In genomic region chr1:47752560-47752959, GRCh38 we compare ENCODE assay signal across 14 cellular contexts.
"Had no signal": no experiment of that assay in that cellular context is flagged by ENCODE, and none has a peak within 500 bp of the region (broad histone marks: within the 10 kb centered on the region; RNA-seq: fewer than 3 reads in every experiment).

No MANE protein-coding gene starts in this region.

- DNase-seq: activated CD4-positive, alpha-beta T cell treated with anti-CD3 and anti-CD28 coated beads for 1 hour; activated CD4-positive, alpha-beta T cell treated with anti-CD3 and anti-CD28 coated beads, Interleukin-2, amount 50 U/mL, for 48 hours; activated naive CD4-positive, alpha-beta T cell treated with Interleukin-2 at 50 U/mL for 16 hours; activated naive CD8-positive, alpha-beta T cell treated with anti-CD3 and anti-CD28 coated beads, Interleukin-2, amount 50 U/mL, for 24 hours; central memory CD4-positive, alpha-beta T cell; effector memory CD4-positive, alpha-beta T cell; glutamatergic neuron; retina; SJCRH30; stimulated activated CD4-positive, alpha-beta T cell treated with anti-CD3 and anti-CD28 coated beads, Interleukin-1b, Interleukin-23, amount 100 ng/mL, for 48 hours; stimulated activated naive B cell treated with anti-CD40 and anti-IgM and Interleukin-4, amounts not matched to agents 10 μg/mL and 1 μg/mL and 100 μg/mL, for 72 hours; T-helper 9 cell had no signal

- ATAC-seq: activated naive CD8-positive, alpha-beta T cell treated with anti-CD3 and anti-CD28 coated beads, Interleukin-2, amount 50 U/mL, for 24 hours; stimulated activated naive B cell treated with anti-CD40 and anti-IgM and Interleukin-4, amounts not matched to agents 10 μg/mL and 1 μg/mL and 100 μg/mL, for 72 hours had no signal

- H3K4me3 ChIP-seq: left lung, SJCRH30, smooth muscle cell had no signal

- H3K27me3 ChIP-seq: left lung, SJCRH30 had no signal

- H3K27ac ChIP-seq: left lung, SJCRH30 had no signal

- H3K36me3 ChIP-seq: left lung, SJCRH30 had no signal

- H3K9me3 ChIP-seq: left lung, SJCRH30 had no signal
